Comparison of ENCODE assay signal across 23 cellular contexts in genomic region chr17:65042911-65043310, GRCh38. TPM values are rescaled to one million over a fixed set of nuclear protein-coding genes. Genes with fewer than 3 reads are reported as not detected.
DNase-seq lines count a peak whose midpoint lies in the region; TF ChIP-seq lines count a peak whose summit lies in the region.
"Had no signal": no experiment of that assay in that cellular context is flagged by ENCODE, and none has a peak within 500 bp of the region (broad histone marks: within the 10 kb centered on the region; RNA-seq: fewer than 3 reads in every experiment).

No MANE protein-coding gene starts in this region.

- H3K4me2 ChIP-seq in Loucy (ENCODE audit: low read depth, low read length, poor library complexity, severe bottlenecking), result peak overlapping the region; percentile 29
- H3K4me2 ChIP-seq: hepatocyte, SK-N-SH had no signal

- H3K9me3 Mint-ChIP-seq in activated naive CD4-positive, alpha-beta T cell treated with anti-CD3 and anti-CD28 coated beads, Interleukin-2, amount 50 U/mL, for 24 hours, result no peaks in the 10 kb centered on the region
- H3K9me3 Mint-ChIP-seq in dendritic cell treated with granulocyte-macrophage colony-stimulating factor and Interleukin-4, amounts not matched to agents 40 ng/mL and 50 ng/mL, for 4 days, result no peaks in the 10 kb centered on the region
- H3K9me3 Mint-ChIP-seq: activated CD4-positive, alpha-beta T cell treated with anti-CD3 and anti-CD28 coated beads, Interleukin-2, amount 10 ng/mL, durations not matched to agents 7 days and 5 days; activated naive CD4-positive, alpha-beta T cell treated with anti-CD3 and anti-CD28 coated beads, Interleukin-2, amount 10 ng/mL, durations not matched to agents 7 days and 5 days had no signal

- peak overlapping the region in 5 of 8 donors; percentile 30 to 100 (median 75) for H3K27ac ChIP-seq in spleen
- H3K27ac ChIP-seq: gastrocnemius medialis, GM23248, hepatocyte, psoas muscle, VCaP had no signal

- TF ChIP-seq POLR2A in spleen (IDR thresholded peaks at IDR 0.05), result no peak

- H3K36me3 Mint-ChIP-seq in activated naive CD4-positive, alpha-beta T cell treated with anti-CD3 and anti-CD28 coated beads, Interleukin-2, amount 50 U/mL, for 24 hours, result peaks cover 24% of the 10 kb centered on the region
- peaks cover 68% of the 10 kb centered on the region for H3K36me3 Mint-ChIP-seq in dendritic cell treated with granulocyte-macrophage colony-stimulating factor and Interleukin-4, amounts not matched to agents 40 ng/mL and 50 ng/mL, for 4 days (ENCODE audit: low read depth)

- H3K9me2 ChIP-seq in Loucy (replicated peaks; ENCODE audit: low read depth, low read length), result no peaks in the 10 kb centered on the region
- H3K9me2 ChIP-seq: SK-N-SH had no signal

- H2AFZ ChIP-seq in Loucy (ENCODE audit: low read length), result no peak overlapping the region
- H2AFZ ChIP-seq: GM23248, hepatocyte had no signal

- H3K4me3 ChIP-seq in Loucy (ENCODE audit: low read length, poor library complexity, severe bottlenecking), result no peak overlapping the region
- H3K4me3 ChIP-seq in spleen, result no peak overlapping the region
- H3K4me3 ChIP-seq: gastrocnemius medialis, GM23248, hepatocyte, psoas muscle, sigmoid colon, testis had no signal

- H3K4me1 ChIP-seq in Loucy (ENCODE audit: insufficient read depth, low read length, poor library complexity, severe bottlenecking), result peaks cover 44% of the 10 kb centered on the region
- H3K4me1 ChIP-seq in spleen, result peaks cover 74 to 100% (median 96%) of the 10 kb centered on the region in 6 donors

- no peaks in the 10 kb centered on the region for H3F3A ChIP-seq in Loucy (ENCODE audit: low read depth)

- no peak overlapping the region for H3K4me3 Mint-ChIP-seq in activated naive CD4-positive, alpha-beta T cell treated with anti-CD3 and anti-CD28 coated beads, Interleukin-2, amount 50 U/mL, for 24 hours
- H3K4me3 Mint-ChIP-seq in dendritic cell treated with granulocyte-macrophage colony-stimulating factor and Interleukin-4, amounts not matched to agents 40 ng/mL and 50 ng/mL, for 4 days, result no peak overlapping the region

- TF ChIP-seq CTCF in Loucy (conservative IDR thresholded peaks at IDR 0.05; ENCODE audit: low read length) (no peak), spleen (IDR thresholded peaks at IDR 0.05 in 8 of 11, conservative IDR thresholded peaks at IDR 0.05 in 3 of 11) (no peak), GM13977 (IDR thresholded peaks at IDR 0.05; ENCODE audit: extremely low read depth, insufficient read depth, missing control alignments) (no peak)

- H3K27ac Mint-ChIP-seq in activated naive CD4-positive, alpha-beta T cell treated with anti-CD3 and anti-CD28 coated beads, Interleukin-2, amount 50 U/mL, for 24 hours, result peak overlapping the region; percentile 17
- peak overlapping the region; percentile 62 for H3K27ac Mint-ChIP-seq in dendritic cell treated with granulocyte-macrophage colony-stimulating factor and Interleukin-4, amounts not matched to agents 40 ng/mL and 50 ng/mL, for 4 days

- H3K9me3 ChIP-seq in Loucy (ENCODE audit: insufficient read depth, low read depth, low read length) (no peaks in the 10 kb centered on the region), spleen (no peaks in the 10 kb centered on the region)
- H3K9me3 ChIP-seq: gastrocnemius medialis, psoas muscle, sigmoid colon, testis had no signal

- no peak overlapping the region for H3K9ac ChIP-seq in Loucy (ENCODE audit: low read depth, low read length, poor library complexity, severe bottlenecking)
- H3K9ac ChIP-seq: GM23248, SK-N-SH had no signal

- WGBS in spleen, 5 donors, result 82 to 90% (median 89%) methylated on average over 5 of the region's 5 CpGs

- H3K36me3 ChIP-seq in Loucy (ENCODE audit: insufficient read depth, low read length) (peaks cover 36% of the 10 kb centered on the region), spleen (peaks cover 0 to 50% (median 6%) of the 10 kb centered on the region in 6 donors)
- H3K36me3 ChIP-seq: gastrocnemius medialis had no signal

- peaks cover 99% of the 10 kb centered on the region for H3K79me2 ChIP-seq in Loucy (ENCODE audit: insufficient read depth, low read length)

- H3K4me1 Mint-ChIP-seq in activated naive CD4-positive, alpha-beta T cell treated with anti-CD3 and anti-CD28 coated beads, Interleukin-2, amount 50 U/mL, for 24 hours, result peaks cover 76% of the 10 kb centered on the region
- peaks cover 58% of the 10 kb centered on the region for H3K4me1 Mint-ChIP-seq in dendritic cell treated with granulocyte-macrophage colony-stimulating factor and Interleukin-4, amounts not matched to agents 40 ng/mL and 50 ng/mL, for 4 days (ENCODE audit: low read depth)

- H3K27me3 Mint-ChIP-seq in activated naive CD4-positive, alpha-beta T cell treated with anti-CD3 and anti-CD28 coated beads, Interleukin-2, amount 50 U/mL, for 24 hours, result no peaks in the 10 kb centered on the region
- H3K27me3 Mint-ChIP-seq in dendritic cell treated with granulocyte-macrophage colony-stimulating factor and Interleukin-4, amounts not matched to agents 40 ng/mL and 50 ng/mL, for 4 days, result no peaks in the 10 kb centered on the region
- H3K27me3 Mint-ChIP-seq: activated CD4-positive, alpha-beta T cell treated with anti-CD3 and anti-CD28 coated beads, Interleukin-2, amount 10 ng/mL, durations not matched to agents 7 days and 5 days; activated naive CD4-positive, alpha-beta T cell treated with anti-CD3 and anti-CD28 coated beads, Interleukin-2, amount 10 ng/mL, durations not matched to agents 7 days and 5 days had no signal

- intact Hi-C loops in dendritic cell treated with granulocyte-macrophage colony-stimulating factor and Interleukin-4, amounts not matched to agents 40 ng/mL and 50 ng/mL, for 4 days (cut with micrococcal nuclease), result no loop called here
- intact Hi-C loops in spleen (cut with DNase I; ENCODE audit: low total_unique reads), result no loop called here

- H3K27me3 ChIP-seq in Loucy (ENCODE audit: insufficient read depth, low read length, poor library complexity, severe bottlenecking), result no peaks in the 10 kb centered on the region
- H3K27me3 ChIP-seq in spleen (replicated peaks in 1 of 7), result no peaks in the 10 kb centered on the region
- H3K27me3 ChIP-seq: gastrocnemius medialis, hepatocyte, sigmoid colon, testis had no signal

- in situ Hi-C loops in GM13977 (cut with MboI; ENCODE audit: low pct_unique_long_range_greater_than_20kb, low sequenced_read_pairs, unreplicated experiment), result no loop called here

- DNase-seq in activated naive CD4-positive, alpha-beta T cell (lab: John Stamatoyannopoulos, UW), result no peak
- no peak for DNase-seq in spleen
- no peak for DNase-seq in GM13977 (ENCODE audit: low spot score)
- no peak for DNase-seq in activated CD4-positive, alpha-beta T cell treated with anti-CD3 and anti-CD28 coated beads, Interleukin-2, amount 50 U/mL, for 48 hours
- DNase-seq in HUDEP-2 (lab: John Stamatoyannopoulos, UW; ENCODE audit: unreplicated experiment in 76 of 76), result no peak
- DNase-seq: aorta, gastrocnemius medialis, GM23248, left colon, mammary epithelial cell, NCI-H1694, occipital lobe, psoas muscle, sigmoid colon, SK-N-SH, testis had no signal

- H4K20me1 ChIP-seq in Loucy (ENCODE audit: insufficient read depth, low read length, poor library complexity, severe bottlenecking), result peaks cover 85% of the 10 kb centered on the region

RNA-seq across cellular contexts. Expression of gene GNA13, which starts 13.6 kb away (rescaled TPM):
- total RNA-seq in spleen, result 100 to 1,000 TPM in 3 of 7 donors, 10 to 100 TPM in 4; 69.5 to 125 (median 84.5) TPM
- polyA plus RNA-seq in spleen, result 10 to 100 TPM; 20.5 to 37.5 (median 25.4) TPM
